Comparison of ENCODE assay signal across 1 cellular context in the genomic region with DNA sequence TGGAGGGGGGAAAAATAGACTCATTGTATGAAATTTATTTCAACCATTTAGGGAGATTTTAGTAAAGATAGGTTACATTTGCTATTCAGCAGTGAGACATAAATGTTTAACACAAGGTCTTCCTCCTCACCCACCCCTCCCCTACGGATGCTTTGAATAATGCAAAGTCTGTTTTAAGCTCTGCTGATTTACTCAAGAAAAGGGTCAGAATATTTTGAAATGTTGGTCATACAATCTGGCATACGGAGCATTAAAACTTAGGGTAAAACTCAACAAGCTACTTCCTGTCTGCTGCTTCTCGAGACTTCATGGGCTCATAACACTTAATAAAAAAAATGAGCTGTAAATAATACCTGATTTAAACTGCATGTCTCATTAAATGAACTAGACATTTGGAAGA.
TF ChIP-seq lines count a peak whose summit lies in the region.

No MANE protein-coding gene starts in this region.

TF ChIP-seq in HepG2, 621 proteins besides CTCF, POLR2A, EP300 and RAD21 (continued from another document):
- TF ChIP-seq KLF12 (CRISPR knock-in tag; IDR thresholded peaks at IDR 0.05; ENCODE audit: borderline replicate concordance) (no peak), NCOA1 (CRISPR knock-in tag; IDR thresholded peaks at IDR 0.05) (no peak), NR2F1 (CRISPR knock-in tag; IDR thresholded peaks at IDR 0.05) (no peak), FOXA3 (CRISPR knock-in tag; IDR thresholded peaks at IDR 0.05) (no peak), JDP2 (CRISPR knock-in tag; IDR thresholded peaks at IDR 0.05; ENCODE audit: borderline replicate concordance) (no peak), E2F1 (CRISPR knock-in tag; IDR thresholded peaks at IDR 0.05) (no peak), ZNF530 (CRISPR knock-in tag; IDR thresholded peaks at IDR 0.05; ENCODE audit: low read depth) (no peak), ZNF574 (CRISPR knock-in tag; IDR thresholded peaks at IDR 0.05) (no peak), AGO2 (optimal IDR thresholded peaks at IDR 0.05; ENCODE audit: low read depth, low read length) (no peak)
- TF ChIP-seq, protein P1, sequence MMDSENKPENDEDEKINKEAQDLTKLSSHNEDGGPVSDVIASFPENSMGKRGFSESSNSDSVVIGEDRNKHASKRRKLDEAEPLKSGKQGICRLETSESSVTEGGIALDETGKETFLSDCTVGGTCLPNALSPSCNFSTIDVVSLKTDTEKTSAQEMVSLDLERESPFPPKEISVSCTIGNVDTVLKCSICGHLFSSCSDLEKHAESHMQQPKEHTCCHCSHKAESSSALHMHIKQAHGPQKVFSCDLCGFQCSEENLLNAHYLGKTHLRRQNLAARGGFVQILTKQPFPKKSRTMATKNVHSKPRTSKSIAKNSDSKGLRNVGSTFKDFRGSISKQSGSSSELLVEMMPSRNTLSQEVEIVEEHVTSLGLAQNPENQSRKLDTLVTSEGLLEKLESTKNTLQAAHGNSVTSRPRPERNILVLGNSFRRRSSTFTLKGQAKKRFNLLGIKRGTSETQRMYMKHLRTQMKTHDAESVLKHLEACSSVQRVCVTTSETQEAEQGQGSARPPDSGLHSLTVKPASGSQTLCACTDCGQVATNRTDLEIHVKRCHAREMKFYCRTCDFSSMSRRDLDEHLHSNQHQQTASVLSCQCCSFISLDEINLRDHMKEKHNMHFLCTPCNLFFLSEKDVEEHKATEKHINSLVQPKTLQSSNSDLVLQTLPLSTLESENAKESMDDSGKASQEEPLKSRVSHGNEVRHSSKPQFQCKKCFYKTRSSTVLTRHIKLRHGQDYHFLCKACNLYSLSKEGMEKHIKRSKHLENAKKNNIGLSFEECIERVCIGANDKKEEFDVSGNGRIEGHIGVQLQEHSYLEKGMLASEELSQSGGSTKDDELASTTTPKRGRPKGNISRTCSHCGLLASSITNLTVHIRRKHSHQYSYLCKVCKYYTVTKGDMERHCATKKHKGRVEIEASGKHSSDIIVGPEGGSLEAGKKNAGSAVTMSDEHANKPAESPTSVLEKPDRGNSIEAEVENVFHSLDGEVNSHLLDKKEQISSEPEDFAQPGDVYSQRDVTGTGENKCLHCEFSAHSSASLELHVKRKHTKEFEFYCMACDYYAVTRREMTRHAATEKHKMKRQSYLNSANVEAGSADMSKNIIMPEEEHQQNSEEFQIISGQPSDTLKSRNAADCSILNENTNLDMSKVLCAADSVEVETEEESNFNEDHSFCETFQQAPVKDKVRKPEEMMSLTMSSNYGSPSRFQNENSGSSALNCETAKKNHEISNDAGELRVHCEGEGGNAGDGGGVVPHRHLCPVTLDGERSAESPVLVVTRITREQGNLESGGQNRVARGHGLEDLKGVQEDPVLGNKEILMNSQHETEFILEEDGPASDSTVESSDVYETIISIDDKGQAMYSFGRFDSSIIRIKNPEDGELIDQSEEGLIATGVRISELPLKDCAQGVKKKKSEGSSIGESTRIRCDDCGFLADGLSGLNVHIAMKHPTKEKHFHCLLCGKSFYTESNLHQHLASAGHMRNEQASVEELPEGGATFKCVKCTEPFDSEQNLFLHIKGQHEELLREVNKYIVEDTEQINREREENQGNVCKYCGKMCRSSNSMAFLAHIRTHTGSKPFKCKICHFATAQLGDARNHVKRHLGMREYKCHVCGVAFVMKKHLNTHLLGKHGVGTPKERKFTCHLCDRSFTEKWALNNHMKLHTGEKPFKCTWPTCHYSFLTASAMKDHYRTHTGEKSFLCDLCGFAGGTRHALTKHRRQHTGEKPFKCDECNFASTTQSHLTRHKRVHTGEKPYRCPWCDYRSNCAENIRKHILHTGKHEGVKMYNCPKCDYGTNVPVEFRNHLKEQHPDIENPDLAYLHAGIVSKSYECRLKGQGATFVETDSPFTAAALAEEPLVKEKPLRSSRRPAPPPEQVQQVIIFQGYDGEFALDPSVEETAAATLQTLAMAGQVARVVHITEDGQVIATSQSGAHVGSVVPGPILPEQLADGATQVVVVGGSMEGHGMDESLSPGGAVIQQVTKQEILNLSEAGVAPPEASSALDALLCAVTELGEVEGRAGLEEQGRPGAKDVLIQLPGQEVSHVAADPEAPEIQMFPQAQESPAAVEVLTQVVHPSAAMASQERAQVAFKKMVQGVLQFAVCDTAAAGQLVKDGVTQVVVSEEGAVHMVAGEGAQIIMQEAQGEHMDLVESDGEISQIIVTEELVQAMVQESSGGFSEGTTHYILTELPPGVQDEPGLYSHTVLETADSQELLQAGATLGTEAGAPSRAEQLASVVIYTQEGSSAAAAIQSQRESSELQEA (CRISPR knock-in tag; IDR thresholded peaks at IDR 0.05; ENCODE audit: not compliant biosample characterization), result no peak
